In genomic region chr7:106285051-106285800, GRCh38 we compare ENCODE assay signal across 8 cellular contexts. TPM values are rescaled to one million over a fixed set of nuclear protein-coding genes. Genes with fewer than 3 reads are reported as not detected.
A peak's percentile ranks its signal among the peaks of the same experiment; 100 is the strongest.
DNase-seq lines count a peak whose midpoint lies in the region; ATAC-seq and TF ChIP-seq lines count a peak whose summit lies in the region.

No MANE protein-coding gene starts in this region.

- ATAC-seq in natural killer cell: peak; percentile 88 to 96 (median 89)

- no peaks in the 10 kb centered on the region for H3K9me3 Mint-ChIP-seq in activated T-helper 2 cell treated with anti-CD3 and anti-CD28 coated beads, Interferon-gamma antibody, Interleukin-2, Interleukin-4, amounts not matched to agents 10 μg/mL and 5 μg/mL and 100 μg/mL, durations not matched to agents 14 hours and 24 hours and 36 hours
- no peaks in the 10 kb centered on the region for H3K9me3 Mint-ChIP-seq in natural killer cell

- no peak for TF ChIP-seq CTCF in natural killer cell (IDR thresholded peaks at IDR 0.05)

- peaks cover 41% of the 10 kb centered on the region for H3K4me1 Mint-ChIP-seq in activated T-helper 2 cell treated with anti-CD3 and anti-CD28 coated beads, Interferon-gamma antibody, Interleukin-2, Interleukin-4, amounts not matched to agents 10 μg/mL and 5 μg/mL and 100 μg/mL, durations not matched to agents 14 hours and 24 hours and 36 hours (ENCODE audit: low read depth)
- H3K4me1 Mint-ChIP-seq in natural killer cell: peaks cover 16 to 20% of the 10 kb centered on the region in 2 donors

- H3K36me3 Mint-ChIP-seq in activated T-helper 2 cell treated with anti-CD3 and anti-CD28 coated beads, Interferon-gamma antibody, Interleukin-2, Interleukin-4, amounts not matched to agents 10 μg/mL and 5 μg/mL and 100 μg/mL, durations not matched to agents 14 hours and 24 hours and 36 hours (ENCODE audit: low read depth): peaks cover 36% of the 10 kb centered on the region
- no peaks in the 10 kb centered on the region for H3K36me3 Mint-ChIP-seq in natural killer cell

- intact Hi-C loops in activated T-helper 2 cell treated with anti-CD3 and anti-CD28 coated beads, Interferon-gamma antibody, Interleukin-2, Interleukin-4, amounts not matched to agents 10 μg/mL and 5 μg/mL and 100 μg/mL, durations not matched to agents 14 hours and 24 hours and 36 hours (cut with micrococcal nuclease): loop anchor here (1.0 to 10.0 kb wide), 12 partner anchors 42 to 1338 kb away; partner anchors contain the start of genes HBP1 and SYPL1
- intact Hi-C loops in natural killer cell (cut with micrococcal nuclease): loop anchor here (2.0 to 10.0 kb wide), 5 partner anchors 170 to 1460 kb away; partner anchors contain the start of genes CBLL1, CCDC71L, HBP1 and SYPL1

- peak overlapping the region; percentile 95 for H3K4me3 Mint-ChIP-seq in activated T-helper 2 cell treated with anti-CD3 and anti-CD28 coated beads, Interferon-gamma antibody, Interleukin-2, Interleukin-4, amounts not matched to agents 10 μg/mL and 5 μg/mL and 100 μg/mL, durations not matched to agents 14 hours and 24 hours and 36 hours (ENCODE audit: low read depth)
- H3K4me3 Mint-ChIP-seq in natural killer cell: peak overlapping the region; percentile 95

- peak overlapping the region; percentile 99 for H3K27ac Mint-ChIP-seq in activated T-helper 2 cell treated with anti-CD3 and anti-CD28 coated beads, Interferon-gamma antibody, Interleukin-2, Interleukin-4, amounts not matched to agents 10 μg/mL and 5 μg/mL and 100 μg/mL, durations not matched to agents 14 hours and 24 hours and 36 hours
- H3K27ac Mint-ChIP-seq in natural killer cell: peak overlapping the region; percentile 93 to 95

- H3K27me3 Mint-ChIP-seq in activated T-helper 2 cell treated with anti-CD3 and anti-CD28 coated beads, Interferon-gamma antibody, Interleukin-2, Interleukin-4, amounts not matched to agents 10 μg/mL and 5 μg/mL and 100 μg/mL, durations not matched to agents 14 hours and 24 hours and 36 hours (ENCODE audit: low read depth): no peaks in the 10 kb centered on the region
- H3K27me3 Mint-ChIP-seq in natural killer cell (ENCODE audit: low read depth in 2 of 2): peaks cover 0 to 2% of the 10 kb centered on the region in 2 donors

- DNase-seq in EH (ENCODE audit: low read depth) (peak; percentile 96), GOT3 (lab: John Stamatoyannopoulos, UW) (peak; percentile 98), LHCN-M2 (ENCODE audit: low read depth) (peak; percentile 100), RPMI7951 (ENCODE audit: low read depth) (peak; percentile 98), fibroblast of peridontal ligament (ENCODE audit: extremely low read depth) (peak; percentile 97), natural killer cell (peak; percentile 92)
- DNase-seq in activated T-helper 2 cell treated with anti-CD3 and anti-CD28 coated beads, Interferon-gamma antibody, Interleukin-2, Interleukin-4, amounts not matched to agents 10 μg/mL and 5 μg/mL and 100 μg/mL, durations not matched to agents 14 hours and 24 hours and 36 hours (ENCODE audit: low spot score): peak; percentile 95
- peak; percentile 97 to 99 (median 99) for DNase-seq in stimulated activated naive CD4-positive, alpha-beta T cell (lab: John Stamatoyannopoulos, UW)

RNA-seq across cellular contexts. Expression of gene NAMPT, which starts 0.4 kb away (rescaled TPM):
- 194 and 285 TPM in 2 replicates for total RNA-seq in LHCN-M2 (2014; rRNA removed)
- 26.2 TPM for polyA plus RNA-seq in LHCN-M2 (2012)
- 231 and 289 TPM in 2 replicates for total RNA-seq in RPMI7951 (2014; rRNA removed; shearing (Covaris generic))
- 348 and 379 TPM in 2 replicates for total RNA-seq in activated T-helper 2 cell treated with anti-CD3 and anti-CD28 coated beads, Interferon-gamma antibody, Interleukin-2, Interleukin-4, amounts not matched to agents 10 μg/mL and 5 μg/mL and 100 μg/mL, durations not matched to agents 14 hours and 24 hours and 36 hours
- 100 to 1,000 TPM; 194 to 414 (median 270) TPM for total RNA-seq in natural killer cell

Comparison
In these comparisons a context has a peak if more than half of its experiments do, and no peak if none do; other contexts are left out.
1. Peak in every context shown above with its lines: DNase-seq and ATAC-seq.